22 cellular contexts compared by ENCODE assay signal in genomic region chr14:99445916-99446315, GRCh38. TPM values are rescaled to one million over a fixed set of nuclear protein-coding genes. Genes with fewer than 3 reads are reported as not detected.
A peak's percentile ranks its signal among the peaks of the same experiment; 100 is the strongest.
DNase-seq lines count a peak whose midpoint lies in the region; ATAC-seq and TF ChIP-seq lines count a peak whose summit lies in the region.
"Had no signal": no experiment of that assay in that cellular context is flagged by ENCODE, and none has a peak within 500 bp of the region (broad histone marks: within the 10 kb centered on the region; RNA-seq: fewer than 3 reads in every experiment).

No MANE protein-coding gene starts in this region.

- TF ChIP-seq CTCF in natural killer cell (IDR thresholded peaks at IDR 0.05) (no peak), neural crest cell (conservative IDR thresholded peaks at IDR 0.05) (no peak)

- no peaks in the 10 kb centered on the region for H3K27me3 Mint-ChIP-seq in natural killer cell (ENCODE audit: low read depth in 2 of 2)
- no peaks in the 10 kb centered on the region for H3K27me3 Mint-ChIP-seq in natural killer cell treated with Interleukin-12 subunit alpha and Interleukin-12 subunit beta and Interleukin-15 and Interleukin-18, amount 100 ng/mL, for 72 hours
- no peaks in the 10 kb centered on the region for H3K27me3 Mint-ChIP-seq in effector memory CD8-positive, alpha-beta T cell
- no peaks in the 10 kb centered on the region for H3K27me3 Mint-ChIP-seq in neural crest cell (ENCODE audit: low read depth)
- H3K27me3 Mint-ChIP-seq: CD4-positive, alpha-beta T cell had no signal

- H3K27ac Mint-ChIP-seq in natural killer cell, result peak overlapping the region; percentile 49 to 94
- peak overlapping the region in 1 of 2 donors; percentile 82 for H3K27ac Mint-ChIP-seq in natural killer cell treated with Interleukin-12 subunit alpha and Interleukin-12 subunit beta and Interleukin-15 and Interleukin-18, amount 100 ng/mL, for 72 hours
- H3K27ac Mint-ChIP-seq in effector memory CD8-positive, alpha-beta T cell, result peak overlapping the region; percentile 73 to 76
- H3K27ac Mint-ChIP-seq in neural crest cell (ENCODE audit: unreplicated experiment), result peak overlapping the region; percentile 16
- H3K27ac Mint-ChIP-seq: CD4-positive, alpha-beta T cell had no signal

- H3K9me3 Mint-ChIP-seq in natural killer cell (no peaks in the 10 kb centered on the region), neural crest cell (no peaks in the 10 kb centered on the region)
- H3K9me3 Mint-ChIP-seq in natural killer cell treated with Interleukin-12 subunit alpha and Interleukin-12 subunit beta and Interleukin-15 and Interleukin-18, amount 100 ng/mL, for 72 hours, result no peaks in the 10 kb centered on the region
- H3K9me3 Mint-ChIP-seq in effector memory CD8-positive, alpha-beta T cell, result no peaks in the 10 kb centered on the region
- H3K9me3 Mint-ChIP-seq: CD4-positive, alpha-beta T cell had no signal

- intact Hi-C loops in natural killer cell (cut with micrococcal nuclease), result no loop called here

- DNase-seq in natural killer cell, result no peak
- no peak for DNase-seq in natural killer cell treated with Interleukin-12 subunit alpha and Interleukin-12 subunit beta and Interleukin-15 and Interleukin-18, amount 100 ng/mL, for 72 hours (ENCODE audit: low spot score)
- DNase-seq in effector memory CD8-positive, alpha-beta T cell, result no peak
- DNase-seq in neural crest cell (ENCODE audit: low read depth, low spot score), result no peak
- no peak for DNase-seq in stimulated activated CD4-positive, alpha-beta T cell treated with anti-CD3 and anti-CD28 coated beads, Interleukin-4, amount 100 ng/mL, for 4 hours
- no peak for DNase-seq in NCI-H187 (lab: John Stamatoyannopoulos, UW)
- no peak for DNase-seq in pons (ENCODE audit: low spot score)
- DNase-seq: AML-193; CD4-positive, alpha-beta T cell; COR-L47; DMS53; KBM-7; MV-4-11; NCI-H1105; NCI-H146; NCI-H2029; NCI-H2227 treated with DMSO at 0.1 percent for 48 hours; NCI-H510A; NCI-H69; Right ventricle myocardium superior; RPMI8226 had no signal

- peaks cover 26% of the 10 kb centered on the region for H3K36me3 Mint-ChIP-seq in natural killer cell
- H3K36me3 Mint-ChIP-seq in natural killer cell treated with Interleukin-12 subunit alpha and Interleukin-12 subunit beta and Interleukin-15 and Interleukin-18, amount 100 ng/mL, for 72 hours, result peaks cover 18% of the 10 kb centered on the region
- peaks cover 52% of the 10 kb centered on the region for H3K36me3 Mint-ChIP-seq in effector memory CD8-positive, alpha-beta T cell (ENCODE audit: insufficient read depth)
- H3K36me3 Mint-ChIP-seq in neural crest cell (ENCODE audit: low read depth), result peaks cover 12% of the 10 kb centered on the region

- H3K4me3 Mint-ChIP-seq in natural killer cell, result peak overlapping the region; percentile 41
- no peak overlapping the region for H3K4me3 Mint-ChIP-seq in natural killer cell treated with Interleukin-12 subunit alpha and Interleukin-12 subunit beta and Interleukin-15 and Interleukin-18, amount 100 ng/mL, for 72 hours
- no peak overlapping the region for H3K4me3 Mint-ChIP-seq in effector memory CD8-positive, alpha-beta T cell
- no peak overlapping the region for H3K4me3 Mint-ChIP-seq in neural crest cell
- H3K4me3 Mint-ChIP-seq: CD4-positive, alpha-beta T cell had no signal

- H3K4me1 Mint-ChIP-seq in natural killer cell (peaks cover 57 to 76% of the 10 kb centered on the region in 2 donors), neural crest cell (peaks cover 10% of the 10 kb centered on the region)
- peaks cover 41 to 44% of the 10 kb centered on the region in 2 donors for H3K4me1 Mint-ChIP-seq in natural killer cell treated with Interleukin-12 subunit alpha and Interleukin-12 subunit beta and Interleukin-15 and Interleukin-18, amount 100 ng/mL, for 72 hours (ENCODE audit: low read depth in 2 of 2)
- peaks cover 5 to 21% of the 10 kb centered on the region in 2 donors for H3K4me1 Mint-ChIP-seq in effector memory CD8-positive, alpha-beta T cell (ENCODE audit: low read depth in 2 of 2)

- ATAC-seq in natural killer cell, result no peak
- ATAC-seq in natural killer cell treated with Interleukin-12 subunit alpha and Interleukin-12 subunit beta and Interleukin-15 and Interleukin-18, amount 100 ng/mL, for 72 hours, result no peak
- no peak for ATAC-seq in effector memory CD8-positive, alpha-beta T cell (replicated peaks)
- ATAC-seq: HCT116 had no signal

RNA-seq across cellular contexts. Expression of gene SETD3, which starts 34.7 kb away (rescaled TPM):
- total RNA-seq in natural killer cell (100 to 1,000 TPM; 111 to 160 (median 137) TPM), neural crest cell (33.1 and 36.1 TPM in 2 replicates)
- 10 to 100 TPM; 80.6 to 96.7 TPM for total RNA-seq in natural killer cell treated with Interleukin-12 subunit alpha and Interleukin-12 subunit beta and Interleukin-15 and Interleukin-18, amount 100 ng/mL, for 72 hours

RNA-seq across cellular contexts. Expression of gene CCNK, which starts 35.3 kb away (rescaled TPM):
- total RNA-seq in natural killer cell, result 100 to 1,000 TPM; 155 to 168 (median 165) TPM
- total RNA-seq in natural killer cell treated with Interleukin-12 subunit alpha and Interleukin-12 subunit beta and Interleukin-15 and Interleukin-18, amount 100 ng/mL, for 72 hours, result 100 to 1,000 TPM in 1 of 2 donors, 10 to 100 TPM in 1; 78.6 to 105 TPM
- total RNA-seq in neural crest cell, result 69.6 and 71.8 TPM in 2 replicates
